ENCODE assay signal across 19 cellular contexts in genomic region chr4:187383181-187383580, GRCh38.
A peak's percentile ranks its signal among the peaks of the same experiment; 100 is the strongest.
DNase-seq lines count a peak whose midpoint lies in the region; ATAC-seq and TF ChIP-seq lines count a peak whose summit lies in the region.
"Had no signal": no experiment of that assay in that cellular context is flagged by ENCODE, and none has a peak within 500 bp of the region (broad histone marks: within the 10 kb centered on the region; RNA-seq: fewer than 3 reads in every experiment).

No MANE protein-coding gene starts in this region.

- H3K27ac Mint-ChIP-seq in MCF 10A (ENCODE audit: low read depth, unreplicated experiment) (no peak overlapping the region), progenitor cell of endocrine pancreas (no peak overlapping the region)
- H3K27ac Mint-ChIP-seq: B cell; CD4-positive, alpha-beta T cell; CD8-positive, alpha-beta T cell had no signal

- dilution Hi-C loops in mammary epithelial cell (cut with HindIII; ENCODE audit: low sequenced_read_pairs) = no loop called here

- peak overlapping the region; percentile 39 for H2AFZ ChIP-seq in mammary epithelial cell (ENCODE audit: low read depth, low read length)

- TF ChIP-seq CTCF in mammary epithelial cell (conservative IDR thresholded peaks at IDR 0.05 in 1 of 2, IDR thresholded peaks at IDR 0.05 in 1 of 2; ENCODE audit: extremely low read depth in 1 of 2, insufficient read depth in 1 of 2, low read depth in 1 of 2, low read length in 2 of 2) = no peak
- TF ChIP-seq CTCF in MCF 10A (IDR thresholded peaks at IDR 0.05; ENCODE audit: unreplicated experiment) = no peak
- TF ChIP-seq CTCF in epithelial cell of esophagus (IDR thresholded peaks at IDR 0.05; ENCODE audit: insufficient read depth, low read depth, low read length, missing control alignments) = no peak
- TF ChIP-seq CTCF in foreskin keratinocyte (conservative IDR thresholded peaks at IDR 0.05) = no peak
- TF ChIP-seq CTCF in progenitor cell of endocrine pancreas (IDR thresholded peaks at IDR 0.05; ENCODE audit: unreplicated experiment) = no peak

- H3K27me3 ChIP-seq in mammary epithelial cell (ENCODE audit: insufficient read depth, low read length) = no peaks in the 10 kb centered on the region
- no peaks in the 10 kb centered on the region for H3K27me3 ChIP-seq in foreskin keratinocyte
- H3K27me3 ChIP-seq: BLaER1 treated with 17β-estradiol and CSF1 and Interleukin-3, amounts not matched to agents 10 nM and 100 nM had no signal

- CTCF ChIA-PET in mammary epithelial cell (lab: Charles Lee; ENCODE audit: low non-redundant PET) (no interaction called here), MCF 10A (lab: Yijun Ruan, JAX) (no interaction called here)

- no peak overlapping the region for H3K4me3 Mint-ChIP-seq in MCF 10A (ENCODE audit: unreplicated experiment)
- H3K4me3 Mint-ChIP-seq in progenitor cell of endocrine pancreas (ENCODE audit: low read depth) = no peak overlapping the region
- H3K4me3 Mint-ChIP-seq: B cell; CD4-positive, alpha-beta T cell; CD8-positive, alpha-beta T cell had no signal

- POLR2A ChIA-PET in MCF 10A (lab: Yijun Ruan, JAX) = no interaction called here

- no peaks in the 10 kb centered on the region for H3K9me3 ChIP-seq in mammary epithelial cell (replicated peaks; ENCODE audit: insufficient read depth, low read length)
- H3K9me3 ChIP-seq: A549, Caco-2 had no signal

- H3K4me1 Mint-ChIP-seq in MCF 10A (ENCODE audit: insufficient read depth, unreplicated experiment) (no peaks in the 10 kb centered on the region), progenitor cell of endocrine pancreas (ENCODE audit: low read depth) (peaks cover 9% of the 10 kb centered on the region)
- H3K4me1 Mint-ChIP-seq: B cell had no signal

- H3K9me3 Mint-ChIP-seq in MCF 10A (ENCODE audit: unreplicated experiment) = no peaks in the 10 kb centered on the region
- H3K9me3 Mint-ChIP-seq in progenitor cell of endocrine pancreas (ENCODE audit: low read depth) = peaks cover 16% of the 10 kb centered on the region

- no peaks in the 10 kb centered on the region for H3K36me3 Mint-ChIP-seq in MCF 10A (ENCODE audit: insufficient read depth, unreplicated experiment)
- H3K36me3 Mint-ChIP-seq in progenitor cell of endocrine pancreas (ENCODE audit: insufficient read depth) = no peaks in the 10 kb centered on the region
- H3K36me3 Mint-ChIP-seq: CD8-positive, alpha-beta T cell had no signal

- peak; percentile 31 for ATAC-seq in foreskin keratinocyte
- ATAC-seq: A549; CD8-positive, alpha-beta T cell had no signal

- in situ Hi-C loops in mammary epithelial cell (cut with MboI; ENCODE audit: low sequenced_read_pairs in 2 of 2) = no loop called here

- intact Hi-C loops in mammary epithelial cell (cut with micrococcal nuclease) = loop anchor here (10.0 kb wide), 1 partner anchor 438 kb away; no protein-coding TSS in a partner anchor
- intact Hi-C loops in MCF 10A (cut with micrococcal nuclease) = no loop called here

- H3K79me2 ChIP-seq in mammary epithelial cell (ENCODE audit: insufficient read depth, low read length) = no peaks in the 10 kb centered on the region

- H4K20me1 ChIP-seq in mammary epithelial cell (ENCODE audit: insufficient read depth, low read length) = no peaks in the 10 kb centered on the region
- H4K20me1 ChIP-seq: BLaER1 treated with 17β-estradiol and CSF1 and Interleukin-3, amounts not matched to agents 10 nM and 100 nM had no signal

- H3K4me1 ChIP-seq in mammary epithelial cell (ENCODE audit: insufficient read depth, low read length) = peaks cover 5% of the 10 kb centered on the region
- no peaks in the 10 kb centered on the region for H3K4me1 ChIP-seq in foreskin keratinocyte
- H3K4me1 ChIP-seq: BLaER1 treated with 17β-estradiol and CSF1 and Interleukin-3, amounts not matched to agents 10 nM and 100 nM; Caco-2 had no signal

- no peak overlapping the region for H3K4me2 ChIP-seq in mammary epithelial cell (ENCODE audit: insufficient read depth, low read depth, low read length)
- H3K4me2 ChIP-seq: A549; BLaER1 treated with 17β-estradiol and CSF1 and Interleukin-3, amounts not matched to agents 10 nM and 100 nM had no signal

- H3K36me3 ChIP-seq in mammary epithelial cell (ENCODE audit: insufficient read depth, low read length) = no peaks in the 10 kb centered on the region
- H3K36me3 ChIP-seq: BLaER1 treated with 17β-estradiol and CSF1 and Interleukin-3, amounts not matched to agents 10 nM and 100 nM had no signal

- DNase-seq in mammary epithelial cell (peak; percentile 24), MCF 10A (ENCODE audit: unreplicated experiment) (no peak), epithelial cell of esophagus (ENCODE audit: low read depth) (peak; percentile 75), foreskin keratinocyte (peak in 1 of 2 donors; percentile 56), LoVo (ENCODE audit: low spot score) (no peak), progenitor cell of endocrine pancreas (ENCODE audit: low spot score, unreplicated experiment) (no peak), NCI-H2081 (lab: John Stamatoyannopoulos, UW) (no peak)
- DNase-seq: AML-193; Caco-2; Calu3; CD4-positive, alpha-beta T cell; CD8-positive, alpha-beta T cell; DMS79 treated with DMSO at 0.1 percent for 48 hours; GF-D8 had no signal

- no TSS peak for BruUV-seq in mammary epithelial cell (replicated peaks; lab: Mats Ljungman, UMichigan)
- BruUV-seq in MCF 10A (replicated peaks; lab: Mats Ljungman, UMichigan) = no TSS peak

- no peak overlapping the region for H3K9ac ChIP-seq in mammary epithelial cell (ENCODE audit: insufficient read depth, low read length)
- H3K9ac ChIP-seq: BLaER1 treated with 17β-estradiol and CSF1 and Interleukin-3, amounts not matched to agents 10 nM and 100 nM had no signal

- H3K27me3 Mint-ChIP-seq in MCF 10A (ENCODE audit: insufficient read depth, unreplicated experiment) = no peaks in the 10 kb centered on the region
- no peaks in the 10 kb centered on the region for H3K27me3 Mint-ChIP-seq in progenitor cell of endocrine pancreas
- H3K27me3 Mint-ChIP-seq: B cell; CD4-positive, alpha-beta T cell had no signal

- H3K27ac ChIP-seq in mammary epithelial cell (ENCODE audit: insufficient read depth, low read depth, low read length) (no peak overlapping the region), foreskin keratinocyte (no peak overlapping the region)
- H3K27ac ChIP-seq: 22Rv1; A549; BLaER1 treated with 17β-estradiol and CSF1 and Interleukin-3, amounts not matched to agents 10 nM and 100 nM; C4-2B had no signal

- no peak overlapping the region for H3K4me3 ChIP-seq in mammary epithelial cell (replicated peaks in 1 of 3; ENCODE audit: insufficient read depth in 1 of 3, low read depth in 2 of 3, low read length in 3 of 3)
- H3K4me3 ChIP-seq in epithelial cell of esophagus (ENCODE audit: low read length) = no peak overlapping the region
- H3K4me3 ChIP-seq: A549; BLaER1 treated with 17β-estradiol and CSF1 and Interleukin-3, amounts not matched to agents 10 nM and 100 nM had no signal

Comparison
In these comparisons a context has a peak if more than half of its experiments do, and no peak if none do; other contexts are left out.
1. DNase-seq: peak in mammary epithelial cell (single experiment) and epithelial cell of esophagus (single experiment); none in MCF 10A (single experiment), LoVo (single experiment), progenitor cell of endocrine pancreas (single experiment) and NCI-H2081 (0 of 2).